Comparison of ENCODE assay signal across 8 cellular contexts in genomic region chr13:78022164-78022877, GRCh38.
DNase-seq lines count a peak whose midpoint lies in the region; ATAC-seq and TF ChIP-seq lines count a peak whose summit lies in the region.

No MANE protein-coding gene starts in this region.

- H3K4me3 Mint-ChIP-seq in T-helper 2 cell treated with Interferon-gamma antibody and Interleukin-4, amounts not matched to agents 5 μg/mL and 100 μg/mL, for 36 hours: no peak overlapping the region

- intact Hi-C loops in colonic mucosa (cut with DNase I): no loop called here
- intact Hi-C loops in vagina (cut with DNase I): no loop called here

- TF ChIP-seq POLR2A in vagina (IDR thresholded peaks at IDR 0.05): no peak

- H3K27ac ChIP-seq in DND-41 (ENCODE audit: low read length) (peak overlapping the region; percentile 51), colonic mucosa (no peak overlapping the region), vagina (no peak overlapping the region)

- ATAC-seq in DND-41 (ENCODE audit: insufficient read depth, low read depth): peak; percentile 99
- peak; percentile 100 for ATAC-seq in GM21381 (IDR thresholded peaks at IDR 0.05; ENCODE audit: unreplicated experiment)
- peak; percentile 100 for ATAC-seq in HG03558 (IDR thresholded peaks at IDR 0.05; ENCODE audit: extremely low read depth, unreplicated experiment)

- H3K4me1 ChIP-seq in DND-41 (ENCODE audit: insufficient read depth, low read length) (peaks cover 12% of the 10 kb centered on the region), colonic mucosa (no peaks in the 10 kb centered on the region), vagina (no peaks in the 10 kb centered on the region)

- H3K9ac ChIP-seq in DND-41 (ENCODE audit: low read depth, low read length) (no peak overlapping the region), colonic mucosa (ENCODE audit: low read depth in 2 of 2, low read length in 2 of 2) (no peak overlapping the region)

- H3K27me3 ChIP-seq in DND-41 (ENCODE audit: insufficient read depth, low read length, poor library complexity) (no peaks in the 10 kb centered on the region), colonic mucosa (no peaks in the 10 kb centered on the region), vagina (no peaks in the 10 kb centered on the region)

- H3K27me3 Mint-ChIP-seq in T-helper 2 cell treated with Interferon-gamma antibody and Interleukin-4, amounts not matched to agents 5 μg/mL and 100 μg/mL, for 36 hours (ENCODE audit: low read depth): peaks cover 16% of the 10 kb centered on the region

- H3K36me3 ChIP-seq in DND-41 (ENCODE audit: insufficient read depth, low read length) (no peaks in the 10 kb centered on the region), colonic mucosa (no peaks in the 10 kb centered on the region), vagina (no peaks in the 10 kb centered on the region)

- H4K20me1 ChIP-seq in DND-41 (ENCODE audit: insufficient read depth, low read length): no peaks in the 10 kb centered on the region

- H3K4me2 ChIP-seq in DND-41 (ENCODE audit: insufficient read depth, low read length): peak overlapping the region; percentile 11; the same call in 1 of the 2 replicates

- H3K27ac Mint-ChIP-seq in T-helper 2 cell treated with Interferon-gamma antibody and Interleukin-4, amounts not matched to agents 5 μg/mL and 100 μg/mL, for 36 hours: peak overlapping the region; percentile 7

- TF ChIP-seq CTCF in DND-41 (IDR thresholded peaks at IDR 0.05; ENCODE audit: borderline replicate concordance, extremely low read depth, low read length, poor library complexity, severe bottlenecking) (no peak), colonic mucosa (IDR thresholded peaks at IDR 0.05) (no peak), vagina (IDR thresholded peaks at IDR 0.05) (no peak)

- peaks cover 5% of the 10 kb centered on the region for H3K9me3 Mint-ChIP-seq in T-helper 2 cell treated with Interferon-gamma antibody and Interleukin-4, amounts not matched to agents 5 μg/mL and 100 μg/mL, for 36 hours

- H3K4me3 ChIP-seq in DND-41 (ENCODE audit: low read depth in 1 of 2, low read length in 2 of 2) (no peak overlapping the region), colonic mucosa (no peak overlapping the region), vagina (no peak overlapping the region)

- no peaks in the 10 kb centered on the region for H3K79me2 ChIP-seq in DND-41 (ENCODE audit: insufficient read depth, low read length)

- no peaks in the 10 kb centered on the region for H3K9me3 ChIP-seq in DND-41 (ENCODE audit: insufficient read depth, low read length, severe bottlenecking)
- H3K9me3 ChIP-seq in colonic mucosa: no peaks in the 10 kb centered on the region
- H3K9me3 ChIP-seq in vagina: no peaks in the 10 kb centered on the region

- DNase-seq in DND-41: peak; percentile 69
- DNase-seq in T-helper 2 cell treated with Interferon-gamma antibody and Interleukin-4, amounts not matched to agents 5 μg/mL and 100 μg/mL, for 36 hours (ENCODE audit: low spot score): peak; percentile 59
- peak; percentile 19 for DNase-seq in colonic mucosa
- peak; percentile 89 for DNase-seq in pulmonary artery endothelial cell (ENCODE audit: low read depth, low spot score)
- no peak for DNase-seq in NCI-H128 (lab: John Stamatoyannopoulos, UW; ENCODE audit: unreplicated experiment)
- DNase-seq in vagina (ENCODE audit: extremely low spot score in 2 of 2): no peak

- H3K36me3 Mint-ChIP-seq in T-helper 2 cell treated with Interferon-gamma antibody and Interleukin-4, amounts not matched to agents 5 μg/mL and 100 μg/mL, for 36 hours (ENCODE audit: low read depth): no peaks in the 10 kb centered on the region

- H2AFZ ChIP-seq in DND-41 (ENCODE audit: low read depth, low read length): peak overlapping the region; percentile 48

- peaks cover 13% of the 10 kb centered on the region for H3K4me1 Mint-ChIP-seq in T-helper 2 cell treated with Interferon-gamma antibody and Interleukin-4, amounts not matched to agents 5 μg/mL and 100 μg/mL, for 36 hours (ENCODE audit: low read depth)

Comparison
In these comparisons a context has a peak if more than half of its experiments do, and no peak if none do; other contexts are left out.
1. DNase-seq: peak in DND-41 (single experiment), T-helper 2 cell treated with Interferon-gamma antibody and Interleukin-4, amounts not matched to agents 5 μg/mL and 100 μg/mL, for 36 hours (single experiment), colonic mucosa (single experiment) and pulmonary artery endothelial cell (single experiment); none in NCI-H128 (single experiment) and vagina (0 of 2).
2. Peak in every context shown above with its lines, with median percentiles within 50 percentile points of each other: ATAC-seq.